Comparison of ENCODE assay signal across 28 cellular contexts in genomic region chr5:130350131-130350530, GRCh38.
"Had no signal": no experiment of that assay in that cellular context is flagged by ENCODE, and none has a peak within 500 bp of the region (broad histone marks: within the 10 kb centered on the region; RNA-seq: fewer than 3 reads in every experiment).

No MANE protein-coding gene starts in this region.

- H3K36me3 ChIP-seq: breast epithelium, cardiac muscle cell had no signal

- H3K27me3 ChIP-seq: breast epithelium, cardiac muscle cell, dorsolateral prefrontal cortex had no signal

- H3K27ac ChIP-seq: breast epithelium, cardiac muscle cell, coronary artery, dorsolateral prefrontal cortex had no signal

- H3K4me1 ChIP-seq: breast epithelium had no signal

- H3K9me3 ChIP-seq: breast epithelium had no signal

- DNase-seq: activated CD4-positive, alpha-beta memory T cell treated with anti-CD3 and anti-CD28 coated beads, Interleukin-2, amount 10 ng/mL, durations not matched to agents 7 days and 5 days; activated CD4-positive, alpha-beta T cell treated with anti-CD3 and anti-CD28 coated beads for 1 hour; activated CD4-positive, alpha-beta T cell treated with anti-CD3 and anti-CD28 coated beads for 4 hours; activated CD4-positive, alpha-beta T cell treated with anti-CD3 and anti-CD28 coated beads, Interleukin-2, amount 10 ng/mL, durations not matched to agents 7 days and 5 days; activated CD4-positive, alpha-beta T cell treated with anti-CD3 and anti-CD28 coated beads, Interleukin-2, amount 50 U/mL, for 4 hours; activated CD8-positive, alpha-beta memory T cell treated with anti-CD3 and anti-CD28 coated beads, Interleukin-2, amount 50 U/mL, for 48 hours; activated gamma-delta T cell; activated naive CD4-positive, alpha-beta T cell; activated naive CD4-positive, alpha-beta T cell treated with anti-CD3 and anti-CD28 coated beads, Interleukin-2, amount 10 ng/mL, durations not matched to agents 7 days and 5 days; activated naive CD8-positive, alpha-beta T cell treated with anti-CD3 and anti-CD28 coated beads, Interleukin-2, amount 10 ng/mL, durations not matched to agents 7 days and 5 days; activated T-cell treated with anti-CD3 and anti-CD28 coated beads for 4 hours; activated T-cell treated with anti-CD3 and anti-CD28 coated beads, Interleukin-2, amount 50 U/mL, for 24 hours; activated T-cell treated with anti-CD3 and anti-CD28 coated beads, Interleukin-2, amount 50 U/mL, for 72 hours; amniotic stem cell; anterior cingulate cortex; central memory CD4-positive, alpha-beta T cell; cerebellar nuclear complex; dorsolateral prefrontal cortex; effector memory CD4-positive, alpha-beta T cell; endodermal cell; foreskin fibroblast; head of caudate nucleus; T-helper 1 cell; T-helper 17 cell; T1000 had no signal

- H3K4me3 ChIP-seq: breast epithelium, cardiac muscle cell, coronary artery, dorsolateral prefrontal cortex had no signal
